Comparison of ENCODE assay signal across 1 cellular context in genomic region chr17:76360461-76360860, GRCh38.
A peak's percentile ranks its signal among the peaks of the same experiment; 100 is the strongest.
TF ChIP-seq lines count a peak whose summit lies in the region.

No MANE protein-coding gene starts in this region.

TF ChIP-seq in IMR-90, 13 proteins besides CTCF, POLR2A, EP300 and RAD21:
- 0 out of 2 replicates have a peak, but pooled peaks have one; percentile 26 for TF ChIP-seq MAFK (IDR thresholded peaks at IDR 0.05; ENCODE audit: low read depth, low read length)
- TF ChIP-seq USF2 (IDR thresholded peaks at IDR 0.05; ENCODE audit: low read depth, low read length), result no peak
